Comparison of ENCODE assay signal across 25 cellular contexts in the genomic region with DNA sequence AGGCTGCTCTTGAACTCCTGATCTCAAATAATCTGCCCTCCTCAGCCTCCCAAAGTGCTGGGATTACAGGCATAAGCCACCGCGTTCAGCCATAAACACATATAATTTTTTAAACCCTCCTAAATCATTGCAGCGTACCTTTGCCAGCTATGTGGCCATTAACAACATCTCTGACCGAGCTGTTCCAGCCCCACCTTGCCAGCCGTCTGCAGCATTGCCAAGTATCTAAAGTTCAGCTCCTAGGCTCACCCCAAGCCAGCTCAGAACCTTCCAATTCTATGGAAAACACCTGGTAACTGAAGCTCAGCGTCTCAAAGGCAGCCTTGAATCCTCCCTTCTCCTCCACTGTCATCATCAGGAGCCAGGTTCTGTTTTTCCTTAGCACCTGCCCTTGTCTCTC. TPM values are rescaled to one million over a fixed set of nuclear protein-coding genes. Genes with fewer than 3 reads are reported as not detected.
"Had no signal": no experiment of that assay in that cellular context is flagged by ENCODE, and none has a peak within 500 bp of the region (broad histone marks: within the 10 kb centered on the region; RNA-seq: fewer than 3 reads in every experiment).

No MANE protein-coding gene starts in this region.

- H3K4me1 Mint-ChIP-seq: neural crest cell had no signal

- H3K4me1 ChIP-seq: gastrocnemius medialis had no signal

- H3K36me3 ChIP-seq: esophagus squamous epithelium, gastrocnemius medialis, thoracic aorta, upper lobe of left lung had no signal

- H3K36me3 Mint-ChIP-seq: activated naive CD8-positive, alpha-beta T cell; T-cell had no signal

- FAIRE-seq: astrocyte had no signal

- ATAC-seq: gastrocnemius medialis, T-cell had no signal

- H3K27ac Mint-ChIP-seq: activated CD4-positive, alpha-beta memory T cell treated with anti-CD3 and anti-CD28 coated beads, Interleukin-2, amount 10 ng/mL, durations not matched to agents 7 days and 5 days; activated CD4-positive, alpha-beta T cell treated with anti-CD3 and anti-CD28 coated beads, Interleukin-2, amount 10 ng/mL, durations not matched to agents 24 days and 14 days; activated naive CD8-positive, alpha-beta T cell; activated T-helper 1 cell treated with anti-CD3 and anti-CD28 coated beads, Interleukin-12 subunit alpha, Interleukin-12 subunit beta, Interleukin-2, Interleukin-4 antibody, amounts not matched to agents 30 ng/mL and 10 ng/mL and 1 ng/mL, durations not matched to agents 14 hours and 24 hours and 36 hours; memory B cell; T-helper 2 cell treated with Interferon-gamma antibody and Interleukin-4, amounts not matched to agents 5 μg/mL and 100 μg/mL, for 36 hours had no signal

- DNase-seq: activated CD4-positive, alpha-beta T cell treated with anti-CD3 and anti-CD28 coated beads, Interleukin-2, amount 10 ng/mL, durations not matched to agents 24 days and 14 days; activated naive CD4-positive, alpha-beta T cell; esophagus squamous epithelium; gastrocnemius medialis; hippocampal formation; naive B cell; posterior cingulate gyrus; stimulated activated CD4-positive, alpha-beta T cell treated with anti-CD3 and anti-CD28 coated beads, Interleukin-4, amount 100 ng/mL, for 24 hours; stimulated activated naive CD4-positive, alpha-beta T cell treated with Interleukin-2 at 50 U/mL for 16 hours; T-cell; upper lobe of left lung had no signal

- H3K27ac ChIP-seq: coronary artery, esophagus squamous epithelium, gastrocnemius medialis, thoracic aorta, upper lobe of left lung, VCaP had no signal

- H3K4me3 ChIP-seq: coronary artery, esophagus squamous epithelium, gastrocnemius medialis, thoracic aorta, upper lobe of left lung had no signal

- H3K4me3 Mint-ChIP-seq: activated CD4-positive, alpha-beta memory T cell treated with anti-CD3 and anti-CD28 coated beads, Interleukin-2, amount 10 ng/mL, durations not matched to agents 7 days and 5 days; activated CD4-positive, alpha-beta T cell treated with anti-CD3 and anti-CD28 coated beads, Interleukin-2, amount 10 ng/mL, durations not matched to agents 24 days and 14 days; activated naive CD8-positive, alpha-beta T cell; activated T-helper 1 cell treated with anti-CD3 and anti-CD28 coated beads, Interleukin-12 subunit alpha, Interleukin-12 subunit beta, Interleukin-2, Interleukin-4 antibody, amounts not matched to agents 30 ng/mL and 10 ng/mL and 1 ng/mL, durations not matched to agents 14 hours and 24 hours and 36 hours; central memory CD8-positive, alpha-beta T cell; memory B cell; neural crest cell; T-cell; T-helper 2 cell treated with Interferon-gamma antibody and Interleukin-4, amounts not matched to agents 5 μg/mL and 100 μg/mL, for 36 hours had no signal

- H3K9me3 Mint-ChIP-seq: activated CD4-positive, alpha-beta memory T cell treated with anti-CD3 and anti-CD28 coated beads, Interleukin-2, amount 10 ng/mL, durations not matched to agents 7 days and 5 days; activated CD4-positive, alpha-beta T cell treated with anti-CD3 and anti-CD28 coated beads, Interleukin-2, amount 10 ng/mL, durations not matched to agents 24 days and 14 days; activated T-helper 1 cell treated with anti-CD3 and anti-CD28 coated beads, Interleukin-12 subunit alpha, Interleukin-12 subunit beta, Interleukin-2, Interleukin-4 antibody, amounts not matched to agents 30 ng/mL and 10 ng/mL and 1 ng/mL, durations not matched to agents 14 hours and 24 hours and 36 hours; central memory CD8-positive, alpha-beta T cell; memory B cell; neural crest cell; T-cell; T-helper 2 cell treated with Interferon-gamma antibody and Interleukin-4, amounts not matched to agents 5 μg/mL and 100 μg/mL, for 36 hours had no signal

- H3K9me3 ChIP-seq: esophagus squamous epithelium, gastrocnemius medialis, thoracic aorta had no signal

RNA-seq across cellular contexts. Expression of a gene that starts 5.1 kb away (rescaled TPM):
- total RNA-seq: activated CD4-positive, alpha-beta T cell treated with anti-CD3 and anti-CD28 coated beads, Interleukin-2, amount 10 ng/mL, durations not matched to agents 24 days and 14 days; activated T-helper 1 cell treated with anti-CD3 and anti-CD28 coated beads, Interleukin-12 subunit alpha, Interleukin-12 subunit beta, Interleukin-2, Interleukin-4 antibody, amounts not matched to agents 30 ng/mL and 10 ng/mL and 1 ng/mL, durations not matched to agents 14 hours and 24 hours and 36 hours; gastrocnemius medialis; mononuclear cell; neural crest cell; thoracic aorta had no signal

RNA-seq across cellular contexts. Expression of a gene that starts 41.1 kb away (rescaled TPM):
- total RNA-seq: activated CD4-positive, alpha-beta memory T cell treated with anti-CD3 and anti-CD28 coated beads, Interleukin-2, amount 10 ng/mL, durations not matched to agents 7 days and 5 days; activated CD4-positive, alpha-beta T cell treated with anti-CD3 and anti-CD28 coated beads, Interleukin-2, amount 10 ng/mL, durations not matched to agents 24 days and 14 days; activated T-helper 1 cell treated with anti-CD3 and anti-CD28 coated beads, Interleukin-12 subunit alpha, Interleukin-12 subunit beta, Interleukin-2, Interleukin-4 antibody, amounts not matched to agents 30 ng/mL and 10 ng/mL and 1 ng/mL, durations not matched to agents 14 hours and 24 hours and 36 hours; astrocyte; gastrocnemius medialis; liver; mononuclear cell; neural crest cell; omental fat pad; T-cell; thoracic aorta had no signal
